In genomic region chr18:14178691-14179196, GRCh38 we compare ENCODE assay signal across 8 cellular contexts. TPM values are rescaled to one million over a fixed set of nuclear protein-coding genes. Genes with fewer than 3 reads are reported as not detected.
DNase-seq lines count a peak whose midpoint lies in the region; ATAC-seq, FAIRE-seq and TF ChIP-seq lines count a peak whose summit lies in the region.
"Not testable (repeated sequence)": the region's sequence is repeated elsewhere in the genome, so short reads cannot be mapped to it uniquely, and the experiment has no call there.

No MANE protein-coding gene starts in this region.

- not testable (repeated sequence) for H3K9me3 Mint-ChIP-seq in CD14-positive monocyte; activated CD8-positive, alpha-beta T cell treated with anti-CD3 and anti-CD28 coated beads, Interleukin-2, amount 10 ng/mL, durations not matched to agents 7 days and 5 days (ENCODE audit: insufficient read depth)

- TF ChIP-seq POLR2A in lower leg skin (IDR thresholded peaks at IDR 0.05), result not testable (repeated sequence)

- not testable (repeated sequence) for FAIRE-seq in GM19239 (lab: Jason Lieb, UNC)

- not testable (repeated sequence) for H3K27ac Mint-ChIP-seq in CD14-positive monocyte
- H3K27ac Mint-ChIP-seq in activated CD8-positive, alpha-beta T cell treated with anti-CD3 and anti-CD28 coated beads, Interleukin-2, amount 10 ng/mL, durations not matched to agents 7 days and 5 days, result peak overlapping the region; percentile 84

- peaks cover 4 to 13% (median 7%) of the 10 kb centered on the region in 3 donors for H3K27me3 Mint-ChIP-seq in CD14-positive monocyte (ENCODE audit: low read depth in 3 of 3)
- not testable (repeated sequence) for H3K27me3 Mint-ChIP-seq in activated CD8-positive, alpha-beta T cell treated with anti-CD3 and anti-CD28 coated beads, Interleukin-2, amount 10 ng/mL, durations not matched to agents 7 days and 5 days (ENCODE audit: low read depth)

- 2 to 10% methylated on average over 33 to 37 of the region's 38 CpGs for WGBS in lower leg skin, 2 donors

- peak; percentile 89 for ATAC-seq in HG03280 (IDR thresholded peaks at IDR 0.05; ENCODE audit: unreplicated experiment)
- ATAC-seq in activated CD8-positive, alpha-beta T cell treated with anti-CD3 and anti-CD28 coated beads, Interleukin-2, amount 10 ng/mL, durations not matched to agents 7 days and 5 days, result peak; percentile 91

- CTCF ChIA-PET in activated CD8-positive, alpha-beta T cell treated with anti-CD3 and anti-CD28 coated beads, Interleukin-2, amount 10 ng/mL, durations not matched to agents 7 days and 5 days (lab: Charles Lee), result interaction anchor here (0.7 to 1.5 kb wide), 2 partner anchors 12 to 280 kb away, joined by 3 to 4 read pairs; no protein-coding TSS in a partner anchor

- not testable (repeated sequence) for DNase-seq in CD14-positive monocyte (ENCODE audit: low spot score); lower leg skin (ENCODE audit: low spot score in 2 of 2)
- peak; percentile 29 for DNase-seq in GM19239 (ENCODE audit: insufficient read length, low spot score)
- peak; percentile 88 for DNase-seq in NCI-H69 (lab: John Stamatoyannopoulos, UW)
- peak; percentile 83 for DNase-seq in activated CD8-positive, alpha-beta T cell treated with anti-CD3 and anti-CD28 coated beads, Interleukin-2, amount 10 ng/mL, durations not matched to agents 7 days and 5 days
- DNase-seq in ecto neural progenitor cell (ENCODE audit: low spot score), result peak; percentile 38
- DNase-seq in stimulated activated CD4-positive, alpha-beta T cell treated with anti-CD3 and anti-CD28 coated beads, TNF-alpha, amount 100 ng/mL, for 4 hours (ENCODE audit: low read depth in 3 of 3), result peak; percentile 55 to 62 (median 58)

- H3K36me3 Mint-ChIP-seq in CD14-positive monocyte; activated CD8-positive, alpha-beta T cell treated with anti-CD3 and anti-CD28 coated beads, Interleukin-2, amount 10 ng/mL, durations not matched to agents 7 days and 5 days (ENCODE audit: low read depth): not testable (repeated sequence)

- not testable (repeated sequence) for H3K4me1 Mint-ChIP-seq in CD14-positive monocyte; activated CD8-positive, alpha-beta T cell treated with anti-CD3 and anti-CD28 coated beads, Interleukin-2, amount 10 ng/mL, durations not matched to agents 7 days and 5 days (ENCODE audit: low read depth)

- intact Hi-C loops in CD14-positive monocyte (cut with micrococcal nuclease); lower leg skin (cut with DNase I; ENCODE audit: low total_unique reads): not testable (repeated sequence)

- POLR2A ChIA-PET in activated CD8-positive, alpha-beta T cell treated with anti-CD3 and anti-CD28 coated beads, Interleukin-2, amount 10 ng/mL, durations not matched to agents 7 days and 5 days (lab: Charles Lee), result not testable (repeated sequence)

- H3K4me3 Mint-ChIP-seq in CD14-positive monocyte, result peak overlapping the region; percentile 84 to 89
- peak overlapping the region; percentile 80 for H3K4me3 Mint-ChIP-seq in activated CD8-positive, alpha-beta T cell treated with anti-CD3 and anti-CD28 coated beads, Interleukin-2, amount 10 ng/mL, durations not matched to agents 7 days and 5 days

- peak overlapping the region; percentile 34 for H3K4me3 ChIP-seq in lower leg skin (ENCODE audit: low read depth, poor library complexity, severe bottlenecking)

- peak; percentile 21 for TF ChIP-seq CTCF in CD14-positive monocyte (IDR thresholded peaks at IDR 0.05)
- not testable (repeated sequence) for TF ChIP-seq CTCF in lower leg skin (IDR thresholded peaks at IDR 0.05)

RNA-seq across cellular contexts. Expression of gene ZNF519, which starts 46.5 kb away (rescaled TPM):
- polyA plus RNA-seq in CD14-positive monocyte, result under 1 TPM; 0.52 to 0.63 TPM
- 10 to 100 TPM; 16.2 to 17.1 TPM for total RNA-seq in activated CD8-positive, alpha-beta T cell treated with anti-CD3 and anti-CD28 coated beads, Interleukin-2, amount 10 ng/mL, durations not matched to agents 7 days and 5 days
- 1 to 10 TPM in 3 of 4 donors, under 1 TPM in 1; 0.72 to 8.7 (median 2.6) TPM for total RNA-seq in lower leg skin
